ENCODE assay signal across 23 cellular contexts in genomic region chr4:3512279-3512678, GRCh38. TPM values are rescaled to one million over a fixed set of nuclear protein-coding genes. Genes with fewer than 3 reads are reported as not detected.
DNase-seq lines count a peak whose midpoint lies in the region; ATAC-seq, FAIRE-seq and TF ChIP-seq lines count a peak whose summit lies in the region.
"Had no signal": no experiment of that assay in that cellular context is flagged by ENCODE, and none has a peak within 500 bp of the region (broad histone marks: within the 10 kb centered on the region; RNA-seq: fewer than 3 reads in every experiment).

No MANE protein-coding gene starts in this region.

- no peak overlapping the region for H3K9ac ChIP-seq in kidney (ENCODE audit: low read length in 2 of 2)

- H3K27me3 Mint-ChIP-seq in effector memory CD8-positive, alpha-beta T cell, result no peaks in the 10 kb centered on the region
- no peaks in the 10 kb centered on the region for H3K27me3 Mint-ChIP-seq in activated T-helper 17 cell treated with anti-CD3 and anti-CD28 coated beads, Interleukin-2, amount 50 U/mL, for 72 hours
- H3K27me3 Mint-ChIP-seq: CD4-positive, alpha-beta T cell had no signal

- DNase-seq in Right ventricle myocardium inferior (ENCODE audit: missing footprints), result peak; percentile 70
- DNase-seq in cardiac septum (ENCODE audit: low spot score), result no peak
- DNase-seq in effector memory CD8-positive, alpha-beta T cell, result no peak
- peak; percentile 40 for DNase-seq in left cardiac atrium
- peak; percentile 61 for DNase-seq in kidney
- DNase-seq in NCI-H446 treated with DMSO at 0.1 percent for 48 hours (lab: John Stamatoyannopoulos, UW), result no peak
- DNase-seq in omental fat pad (ENCODE audit: low spot score), result no peak
- DNase-seq: AML-193, Caco-2, HCEC 1CT had no signal

- no peak overlapping the region for H3K4me3 Mint-ChIP-seq in effector memory CD8-positive, alpha-beta T cell
- no peak overlapping the region for H3K4me3 Mint-ChIP-seq in activated T-helper 17 cell treated with anti-CD3 and anti-CD28 coated beads, Interleukin-2, amount 50 U/mL, for 72 hours
- H3K4me3 Mint-ChIP-seq: CD4-positive, alpha-beta T cell; GM23338 had no signal

- H3K27ac Mint-ChIP-seq in effector memory CD8-positive, alpha-beta T cell, result peak overlapping the region; percentile 25 to 39
- no peak overlapping the region for H3K27ac Mint-ChIP-seq in activated T-helper 17 cell treated with anti-CD3 and anti-CD28 coated beads, Interleukin-2, amount 50 U/mL, for 72 hours
- H3K27ac Mint-ChIP-seq: CD4-positive, alpha-beta T cell; GM23338 had no signal

- peaks cover 32 to 57% of the 10 kb centered on the region in 2 donors for H3K36me3 ChIP-seq in kidney (ENCODE audit: control insufficient read depth in 1 of 2, insufficient read depth in 2 of 2, low read length in 2 of 2)

- H3K27ac ChIP-seq in kidney (ENCODE audit: low read depth in 2 of 2, low read length in 2 of 2), result no peak overlapping the region
- H3K27ac ChIP-seq: 22Rv1, A549, C4-2B had no signal

- FAIRE-seq in kidney (lab: Jason Lieb, UNC), result no peak
- FAIRE-seq: A549, D721Med, G401.6, GM12892, GM18507, H54 had no signal

- ATAC-seq in Right ventricle myocardium inferior, result peak; percentile 58
- no peak for ATAC-seq in effector memory CD8-positive, alpha-beta T cell (replicated peaks)
- peak; percentile 17 to 58 for ATAC-seq in left cardiac atrium
- ATAC-seq in activated T-helper 17 cell treated with anti-CD3 and anti-CD28 coated beads, Interleukin-2, amount 50 U/mL, for 72 hours (replicated peaks), result no peak
- ATAC-seq in omental fat pad (ENCODE audit: low FRiP score), result no peak
- ATAC-seq: A549, GM23338 had no signal

- no peaks in the 10 kb centered on the region for H3K4me1 ChIP-seq in kidney (ENCODE audit: control insufficient read depth in 1 of 2, insufficient read depth in 1 of 2, low read depth in 1 of 2, low read length in 2 of 2)
- H3K4me1 ChIP-seq: A549, Caco-2 had no signal

- no peaks in the 10 kb centered on the region for H3K9me3 Mint-ChIP-seq in effector memory CD8-positive, alpha-beta T cell
- H3K9me3 Mint-ChIP-seq in activated T-helper 17 cell treated with anti-CD3 and anti-CD28 coated beads, Interleukin-2, amount 50 U/mL, for 72 hours, result no peaks in the 10 kb centered on the region
- H3K9me3 Mint-ChIP-seq: CD4-positive, alpha-beta T cell had no signal

- H3K36me3 Mint-ChIP-seq in effector memory CD8-positive, alpha-beta T cell (ENCODE audit: insufficient read depth), result peaks cover 64% of the 10 kb centered on the region
- peaks cover 89% of the 10 kb centered on the region for H3K36me3 Mint-ChIP-seq in activated T-helper 17 cell treated with anti-CD3 and anti-CD28 coated beads, Interleukin-2, amount 50 U/mL, for 72 hours (ENCODE audit: low read depth)

- no peak for TF ChIP-seq CTCF in kidney (IDR thresholded peaks at IDR 0.05; ENCODE audit: borderline replicate concordance, extremely low read depth, insufficient read depth)
- no peak for TF ChIP-seq CTCF in omental fat pad (IDR thresholded peaks at IDR 0.05)

- no peak overlapping the region for H3K4me3 ChIP-seq in kidney (ENCODE audit: low read length in 2 of 2)
- H3K4me3 ChIP-seq: A549, GM23338 had no signal

- no peaks in the 10 kb centered on the region for H3K9me3 ChIP-seq in kidney (ENCODE audit: control insufficient read depth in 1 of 2, low read length in 2 of 2)
- H3K9me3 ChIP-seq: A549, Caco-2 had no signal

- peaks cover 0 to 2% of the 10 kb centered on the region in 2 donors for H3K4me1 Mint-ChIP-seq in effector memory CD8-positive, alpha-beta T cell (ENCODE audit: low read depth in 2 of 2)
- H3K4me1 Mint-ChIP-seq in activated T-helper 17 cell treated with anti-CD3 and anti-CD28 coated beads, Interleukin-2, amount 50 U/mL, for 72 hours, result peaks cover 7% of the 10 kb centered on the region

- intact Hi-C loops in Right ventricle myocardium inferior (cut with DNase I) (no loop called here), cardiac septum (cut with DNase I) (no loop called here), left cardiac atrium (cut with DNase I) (no loop called here), kidney (cut with DNase I) (no loop called here)

RNA-seq across cellular contexts. Expression of gene LRPAP1, which starts 19.9 kb away (rescaled TPM):
- 286 TPM for total RNA-seq in Right ventricle myocardium inferior
- total RNA-seq in cardiac septum, result 275 TPM
- total RNA-seq in left cardiac atrium, result 100 to 1,000 TPM; 226 to 312 TPM
- total RNA-seq in kidney, result 204 TPM
- polyA plus RNA-seq in kidney (ENCODE audit: insufficient read depth, low read depth, low replicate concordance), result 373 TPM
- 10 to 100 TPM; 46.9 to 67.5 TPM for total RNA-seq in activated T-helper 17 cell treated with anti-CD3 and anti-CD28 coated beads, Interleukin-2, amount 50 U/mL, for 72 hours
- 100 to 1,000 TPM; 119 to 141 (median 127) TPM for total RNA-seq in omental fat pad

RNA-seq across cellular contexts. Expression of gene DOK7, which starts 49.2 kb away (rescaled TPM):
- 35.5 TPM for total RNA-seq in Right ventricle myocardium inferior
- total RNA-seq in cardiac septum, result 62.7 TPM
- 10 to 100 TPM; 21.5 to 38.2 TPM for total RNA-seq in left cardiac atrium
- total RNA-seq in kidney, result 7.0 TPM
- 1.2 TPM for polyA plus RNA-seq in kidney (ENCODE audit: insufficient read depth, low read depth, low replicate concordance)
- not detected for total RNA-seq in activated T-helper 17 cell treated with anti-CD3 and anti-CD28 coated beads, Interleukin-2, amount 50 U/mL, for 72 hours
- total RNA-seq in omental fat pad, result not detected
- total RNA-seq: CD4-positive, alpha-beta T cell; HT1080 had no signal
- polyA plus RNA-seq: BJ had no signal

Comparison
In these comparisons a context has a peak if more than half of its experiments do, and no peak if none do; other contexts are left out.
1. DNase-seq: peak in Right ventricle myocardium inferior (single experiment), left cardiac atrium (single experiment) and kidney (single experiment); none in cardiac septum (single experiment), effector memory CD8-positive, alpha-beta T cell (0 of 3), NCI-H446 treated with DMSO at 0.1 percent for 48 hours (single experiment) and omental fat pad (single experiment).
2. ATAC-seq: peak in Right ventricle myocardium inferior (single experiment) and left cardiac atrium (2 of 2); none in effector memory CD8-positive, alpha-beta T cell (single experiment), activated T-helper 17 cell treated with anti-CD3 and anti-CD28 coated beads, Interleukin-2, amount 50 U/mL, for 72 hours (single experiment) and omental fat pad (single experiment).